ENCODE assay signal across 11 cellular contexts in the genomic region with DNA sequence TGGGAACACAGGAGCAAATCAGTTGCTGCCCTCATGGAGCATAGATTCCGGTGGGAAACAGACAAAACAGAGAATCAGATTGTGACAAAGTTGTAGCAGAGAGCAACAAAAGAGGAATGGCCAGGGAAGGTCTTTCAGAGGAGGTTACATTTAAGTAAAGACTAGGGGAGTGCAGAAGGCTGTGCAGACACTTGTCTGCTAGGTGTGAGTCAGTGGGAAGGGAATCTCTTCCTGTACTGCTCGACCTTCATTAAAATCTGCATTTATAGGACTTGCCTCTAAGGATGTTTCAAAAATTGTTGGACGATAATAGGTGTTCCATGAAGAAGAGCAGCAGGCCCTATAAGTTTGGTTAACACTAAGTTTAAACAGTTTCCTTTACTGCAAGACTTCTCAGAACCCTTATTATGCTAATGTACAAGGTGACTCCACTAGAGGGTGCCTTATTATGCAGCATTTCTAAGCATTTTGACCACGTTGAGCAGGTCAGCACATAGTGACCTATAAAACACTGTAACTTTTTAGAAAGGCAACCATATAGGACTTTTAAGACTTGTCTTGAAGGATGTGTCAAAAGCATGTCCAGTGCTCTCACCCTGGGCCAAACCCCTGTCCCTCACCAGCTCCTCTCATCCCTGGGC.
DNase-seq lines count a peak whose midpoint lies in the region; ATAC-seq and TF ChIP-seq lines count a peak whose summit lies in the region.
"Had no signal": no experiment of that assay in that cellular context is flagged by ENCODE, and none has a peak within 500 bp of the region (broad histone marks: within the 10 kb centered on the region; RNA-seq: fewer than 3 reads in every experiment).

No MANE protein-coding gene starts in this region.

- in situ Hi-C loops in G401 (cut with HindIII; ENCODE audit: low sequenced_read_pairs) = no loop called here

- no peaks in the 10 kb centered on the region for H3F3A ChIP-seq in Loucy (ENCODE audit: low read depth)

- H4K20me1 ChIP-seq in Loucy (ENCODE audit: insufficient read depth, low read length, poor library complexity, severe bottlenecking) = no peaks in the 10 kb centered on the region

- peak; percentile 3 for DNase-seq in G401 (ENCODE audit: low spot score)
- peak; percentile 75 for DNase-seq in choroid plexus epithelial cell (ENCODE audit: low read depth)
- DNase-seq in mucosa of descending colon = peak in 1 of 3 donors; percentile 25
- no peak for DNase-seq in prostate gland (ENCODE audit: low spot score)
- DNase-seq in D341Med (ENCODE audit: low spot score) = no peak
- no peak for DNase-seq in caudate nucleus (lab: John Stamatoyannopoulos, UW)
- DNase-seq: NCI-H1436 treated with DMSO at 0.1 percent for 48 hours had no signal

- TF ChIP-seq CTCF in Loucy (conservative IDR thresholded peaks at IDR 0.05; ENCODE audit: low read length) = peak; percentile 62
- peak; percentile 62 for TF ChIP-seq CTCF in choroid plexus epithelial cell (conservative IDR thresholded peaks at IDR 0.05; ENCODE audit: low read depth, low read length)
- no peak for TF ChIP-seq CTCF in mucosa of descending colon (IDR thresholded peaks at IDR 0.05)
- TF ChIP-seq CTCF in prostate gland (IDR thresholded peaks at IDR 0.05) = no peak

- H3K9ac ChIP-seq in Loucy (ENCODE audit: low read depth, low read length, poor library complexity, severe bottlenecking) = no peak overlapping the region

- TF ChIP-seq POLR2A in prostate gland (IDR thresholded peaks at IDR 0.05) = no peak

- H3K4me3 ChIP-seq in Loucy (ENCODE audit: low read length, poor library complexity, severe bottlenecking) (no peak overlapping the region), choroid plexus epithelial cell (ENCODE audit: low read depth, low read length) (no peak overlapping the region), mucosa of descending colon (no peak overlapping the region), prostate gland (no peak overlapping the region)
- H3K4me3 ChIP-seq: ascending aorta had no signal

- H3K4me2 ChIP-seq in Loucy (ENCODE audit: low read depth, low read length, poor library complexity, severe bottlenecking) = no peak overlapping the region

- H3K9me3 ChIP-seq in Loucy (ENCODE audit: insufficient read depth, low read depth, low read length) = no peaks in the 10 kb centered on the region
- H3K9me3 ChIP-seq in mucosa of descending colon = no peaks in the 10 kb centered on the region
- no peaks in the 10 kb centered on the region for H3K9me3 ChIP-seq in prostate gland
- H3K9me3 ChIP-seq: ascending aorta had no signal

- peak; percentile 72 for ATAC-seq in mucosa of descending colon
- ATAC-seq in HG03135 (IDR thresholded peaks at IDR 0.05; ENCODE audit: unreplicated experiment) = no peak
- ATAC-seq: WTC11 had no signal

- intact Hi-C loops in mucosa of descending colon (cut with DNase I, micrococcal nuclease) = no loop called here
- intact Hi-C loops in prostate gland (cut with DNase I) = no loop called here

- H3K27me3 ChIP-seq in Loucy (ENCODE audit: insufficient read depth, low read length, poor library complexity, severe bottlenecking) (no peaks in the 10 kb centered on the region), prostate gland (replicated peaks; ENCODE audit: insufficient read depth) (no peaks in the 10 kb centered on the region)
- H3K27me3 ChIP-seq: ascending aorta had no signal

- H3K27ac ChIP-seq in prostate gland = no peak overlapping the region
- no peak overlapping the region for H3K27ac ChIP-seq in caudate nucleus (ENCODE audit: low read depth, low read length)
- H3K27ac ChIP-seq: ascending aorta had no signal

- no peaks in the 10 kb centered on the region for H3K36me3 ChIP-seq in Loucy (ENCODE audit: insufficient read depth, low read length)
- H3K36me3 ChIP-seq in mucosa of descending colon (ENCODE audit: low read depth) = no peaks in the 10 kb centered on the region
- H3K36me3 ChIP-seq in prostate gland = no peaks in the 10 kb centered on the region
- H3K36me3 ChIP-seq: ascending aorta had no signal

- H3K79me2 ChIP-seq in Loucy (ENCODE audit: insufficient read depth, low read length) = no peaks in the 10 kb centered on the region

- WGBS in prostate gland = 60% methylated on average over 4 of the region's 4 CpGs

- no peak overlapping the region; the same call in 1 of the 2 replicates for H2AFZ ChIP-seq in Loucy (ENCODE audit: low read length)

- H3K4me1 ChIP-seq in Loucy (ENCODE audit: insufficient read depth, low read length, poor library complexity, severe bottlenecking) = no peaks in the 10 kb centered on the region
- H3K4me1 ChIP-seq in mucosa of descending colon (ENCODE audit: low read depth) = no peaks in the 10 kb centered on the region
- no peaks in the 10 kb centered on the region for H3K4me1 ChIP-seq in prostate gland (replicated peaks)
- H3K4me1 ChIP-seq: ascending aorta had no signal

- no peaks in the 10 kb centered on the region for H3K9me2 ChIP-seq in Loucy (replicated peaks; ENCODE audit: low read depth, low read length)

Comparison
In these comparisons a context has a peak if more than half of its experiments do, and no peak if none do; other contexts are left out.
1. DNase-seq: peak in G401 (single experiment) and choroid plexus epithelial cell (single experiment); none in prostate gland (single experiment), D341Med (single experiment) and caudate nucleus (0 of 61).
2. CTCF ChIP-seq: peak in Loucy (single experiment) and choroid plexus epithelial cell (single experiment); none in mucosa of descending colon (single experiment) and prostate gland (0 of 4).